Comparison of ENCODE assay signal across 26 cellular contexts in genomic region chr7:38280000-38280399, GRCh38.
"Had no signal": no experiment of that assay in that cellular context is flagged by ENCODE, and none has a peak within 500 bp of the region (broad histone marks: within the 10 kb centered on the region; RNA-seq: fewer than 3 reads in every experiment).

No MANE protein-coding gene starts in this region.

- H3K36me3 Mint-ChIP-seq: activated naive CD8-positive, alpha-beta T cell treated with anti-CD3 and anti-CD28 coated beads, Interleukin-2, amount 10 ng/mL, durations not matched to agents 7 days and 5 days; T-cell had no signal

- H3K27ac Mint-ChIP-seq: activated CD8-positive, alpha-beta T cell treated with anti-CD3 and anti-CD28 coated beads for 36 hours; activated naive CD8-positive, alpha-beta T cell treated with anti-CD3 and anti-CD28 coated beads, Interleukin-2, amount 10 ng/mL, durations not matched to agents 7 days and 5 days; T-cell had no signal

- H2AFZ ChIP-seq: PC-9 had no signal

- H3K4me2 ChIP-seq: PC-9 had no signal

- H3K4me3 ChIP-seq: adrenal gland, ascending aorta, body of pancreas, PC-9 had no signal

- H3K4me3 Mint-ChIP-seq: activated CD8-positive, alpha-beta T cell treated with anti-CD3 and anti-CD28 coated beads for 36 hours; activated naive CD8-positive, alpha-beta T cell treated with anti-CD3 and anti-CD28 coated beads, Interleukin-2, amount 10 ng/mL, durations not matched to agents 7 days and 5 days; T-cell had no signal

- DNase-seq: activated CD4-positive, alpha-beta T cell treated with anti-CD3 and anti-CD28 coated beads for 4 hours; activated CD8-positive, alpha-beta memory T cell treated with anti-CD3 and anti-CD28 coated beads, Interleukin-2, amount 50 U/mL, for 48 hours; activated CD8-positive, alpha-beta T cell treated with anti-CD3 and anti-CD28 coated beads for 36 hours; activated naive CD4-positive, alpha-beta T cell treated with anti-CD3 and anti-CD28 coated beads, Interleukin-2, amount 50 U/mL, for 16 hours; activated naive CD8-positive, alpha-beta T cell treated with anti-CD3 and anti-CD28 coated beads, Interleukin-2, amount 10 ng/mL, durations not matched to agents 7 days and 5 days; activated T-cell treated with anti-CD3 and anti-CD28 coated beads, Interleukin-2, amount 50 U/mL, for 1 hour; adrenal gland; body of pancreas; central memory CD4-positive, alpha-beta T cell; KG1; NCI-H1048; NCI-H1417; NCI-H2029; NCI-H2107; NCI-H2171 treated with DMSO at 0.1 percent for 48 hours; NCI-H226; NCI-H526 treated with DMSO at 0.1 percent for 48 hours; PC-9; SHP77 treated with DMSO at 0.1 percent for 48 hours; T-helper 2 cell; T1000; WERI-Rb-1 had no signal

- H3K4me1 Mint-ChIP-seq: activated naive CD8-positive, alpha-beta T cell treated with anti-CD3 and anti-CD28 coated beads, Interleukin-2, amount 10 ng/mL, durations not matched to agents 7 days and 5 days had no signal

- FAIRE-seq: bronchial epithelial cell had no signal

- H3K9me3 Mint-ChIP-seq: activated CD8-positive, alpha-beta T cell treated with anti-CD3 and anti-CD28 coated beads for 36 hours; activated naive CD8-positive, alpha-beta T cell treated with anti-CD3 and anti-CD28 coated beads, Interleukin-2, amount 10 ng/mL, durations not matched to agents 7 days and 5 days; T-cell had no signal

- H3K36me3 ChIP-seq: adrenal gland, ascending aorta, WERI-Rb-1 had no signal

- H3K9me3 ChIP-seq: adrenal gland, ascending aorta, body of pancreas had no signal

- ATAC-seq: activated CD4-positive, CD25-positive, alpha-beta regulatory T cell treated with anti-CD3 and anti-CD28 coated beads, Interleukin-2, amount 50 U/mL, for 24 hours; activated CD8-positive, alpha-beta T cell treated with anti-CD3 and anti-CD28 coated beads for 36 hours; body of pancreas; T-cell had no signal

- H3K27me3 ChIP-seq: adrenal gland, ascending aorta, body of pancreas had no signal

- H3K27me3 Mint-ChIP-seq: activated CD8-positive, alpha-beta T cell treated with anti-CD3 and anti-CD28 coated beads for 36 hours; activated naive CD8-positive, alpha-beta T cell treated with anti-CD3 and anti-CD28 coated beads, Interleukin-2, amount 10 ng/mL, durations not matched to agents 7 days and 5 days; T-cell had no signal

- H3K27ac ChIP-seq: adrenal gland, ascending aorta, body of pancreas, PC-9, WERI-Rb-1 had no signal

- H3K4me1 ChIP-seq: adrenal gland, ascending aorta, body of pancreas had no signal
